In genomic region chr2:222807431-222807830, GRCh38 we compare ENCODE assay signal across 15 cellular contexts. TPM values are rescaled to one million over a fixed set of nuclear protein-coding genes. Genes with fewer than 3 reads are reported as not detected.
DNase-seq lines count a peak whose midpoint lies in the region; ATAC-seq and TF ChIP-seq lines count a peak whose summit lies in the region.
"Had no signal": no experiment of that assay in that cellular context is flagged by ENCODE, and none has a peak within 500 bp of the region (broad histone marks: within the 10 kb centered on the region; RNA-seq: fewer than 3 reads in every experiment).

No MANE protein-coding gene starts in this region.

- H3K9ac ChIP-seq in mammary epithelial cell (ENCODE audit: insufficient read depth, low read length): no peak overlapping the region
- H3K9ac ChIP-seq: GM23248 had no signal

- H3K27ac Mint-ChIP-seq in MCF 10A (ENCODE audit: low read depth, unreplicated experiment) (peak overlapping the region; percentile 96), osteocyte (ENCODE audit: unreplicated experiment) (no peak overlapping the region), endothelial cell (ENCODE audit: unreplicated experiment) (no peak overlapping the region)
- H3K27ac Mint-ChIP-seq: CD4-positive, CD25-positive, alpha-beta regulatory T cell had no signal

- dilution Hi-C loops in mammary epithelial cell (cut with HindIII; ENCODE audit: low sequenced_read_pairs): no loop called here

- BruUV-seq in MCF 10A (replicated peaks; lab: Mats Ljungman, UMichigan) (no TSS peak), mammary epithelial cell (replicated peaks; lab: Mats Ljungman, UMichigan) (no TSS peak)

- H3K36me3 Mint-ChIP-seq in MCF 10A (ENCODE audit: insufficient read depth, unreplicated experiment): no peaks in the 10 kb centered on the region
- no peaks in the 10 kb centered on the region for H3K36me3 Mint-ChIP-seq in osteocyte (ENCODE audit: unreplicated experiment)
- no peaks in the 10 kb centered on the region for H3K36me3 Mint-ChIP-seq in endothelial cell (ENCODE audit: low read depth, unreplicated experiment)
- H3K36me3 Mint-ChIP-seq: CD4-positive, CD25-positive, alpha-beta regulatory T cell had no signal

- DNase-seq in MCF 10A (ENCODE audit: unreplicated experiment): no peak
- DNase-seq in mammary epithelial cell: no peak
- DNase-seq in osteocyte (ENCODE audit: extremely low spot score, unreplicated experiment): peak; percentile 23
- no peak for DNase-seq in stomach
- no peak for DNase-seq in endothelial cell (ENCODE audit: low spot score)
- DNase-seq: CD4-positive, CD25-positive, alpha-beta regulatory T cell; DMS79; GM23248 had no signal

- TF ChIP-seq POLR2A in stomach (IDR thresholded peaks at IDR 0.05): no peak

- WGBS in mammary epithelial cell (ENCODE audit: low coverage, missing lambda C conversion rate): 95% methylated on average over 4 of the region's 4 CpGs
- WGBS in stomach, 5 donors: 74 to 84% (median 79%) methylated on average over 4 of the region's 4 CpGs

- POLR2A ChIA-PET in MCF 10A (lab: Yijun Ruan, JAX): interaction anchor here (0.6 to 5.2 kb wide), 6 partner anchors 17 to 792 kb away, joined by 3 to 98 read pairs (median 28); partner anchors contain the start of gene ACSL3

- no peak overlapping the region for H3K4me3 ChIP-seq in mammary epithelial cell (replicated peaks in 1 of 3; ENCODE audit: insufficient read depth in 1 of 3, low read depth in 2 of 3, low read length in 3 of 3)
- no peak overlapping the region for H3K4me3 ChIP-seq in stomach
- H3K4me3 ChIP-seq: GM12878, GM23248 had no signal

- H3K4me3 Mint-ChIP-seq in MCF 10A (ENCODE audit: unreplicated experiment) (no peak overlapping the region), osteocyte (ENCODE audit: unreplicated experiment) (no peak overlapping the region), endothelial cell (ENCODE audit: unreplicated experiment) (no peak overlapping the region)
- H3K4me3 Mint-ChIP-seq: CD4-positive, CD25-positive, alpha-beta regulatory T cell had no signal

- no peak overlapping the region for H2AFZ ChIP-seq in mammary epithelial cell (ENCODE audit: low read depth, low read length)
- H2AFZ ChIP-seq: GM23248 had no signal

- no peaks in the 10 kb centered on the region for H3K9me3 ChIP-seq in mammary epithelial cell (replicated peaks; ENCODE audit: insufficient read depth, low read length)
- no peaks in the 10 kb centered on the region for H3K9me3 ChIP-seq in stomach

- H3K79me2 ChIP-seq in mammary epithelial cell (ENCODE audit: insufficient read depth, low read length): no peaks in the 10 kb centered on the region

- peaks cover 18% of the 10 kb centered on the region for H3K4me1 Mint-ChIP-seq in MCF 10A (ENCODE audit: insufficient read depth, unreplicated experiment)
- H3K4me1 Mint-ChIP-seq in osteocyte (ENCODE audit: unreplicated experiment): no peaks in the 10 kb centered on the region
- H3K4me1 Mint-ChIP-seq in endothelial cell (ENCODE audit: unreplicated experiment): peaks cover 13% of the 10 kb centered on the region

- in situ Hi-C loops in mammary epithelial cell (cut with MboI; ENCODE audit: low sequenced_read_pairs in 2 of 2): no loop called here

- TF ChIP-seq CTCF in MCF 10A (IDR thresholded peaks at IDR 0.05; ENCODE audit: unreplicated experiment) (no peak), mammary epithelial cell (conservative IDR thresholded peaks at IDR 0.05 in 1 of 2, IDR thresholded peaks at IDR 0.05 in 1 of 2; ENCODE audit: extremely low read depth in 1 of 2, insufficient read depth in 1 of 2, low read depth in 1 of 2, low read length in 2 of 2) (no peak), VCaP (conservative IDR thresholded peaks at IDR 0.05) (no peak), osteocyte (IDR thresholded peaks at IDR 0.05) (no peak), stomach (IDR thresholded peaks at IDR 0.05) (no peak), endothelial cell (IDR thresholded peaks at IDR 0.05; ENCODE audit: unreplicated experiment) (no peak)

- H3K27me3 Mint-ChIP-seq in MCF 10A (ENCODE audit: insufficient read depth, unreplicated experiment) (no peaks in the 10 kb centered on the region), osteocyte (ENCODE audit: unreplicated experiment) (no peaks in the 10 kb centered on the region), endothelial cell (ENCODE audit: unreplicated experiment) (no peaks in the 10 kb centered on the region)

- no peaks in the 10 kb centered on the region for H4K20me1 ChIP-seq in mammary epithelial cell (ENCODE audit: insufficient read depth, low read length)

- H3K4me1 ChIP-seq in mammary epithelial cell (ENCODE audit: insufficient read depth, low read length) (peaks cover 31% of the 10 kb centered on the region), stomach (peaks cover 0 to 26% (median 13%) of the 10 kb centered on the region in 4 donors)

- intact Hi-C loops in MCF 10A (cut with micrococcal nuclease): loop anchor here (5.0 kb wide), 1 partner anchor 35 kb away; no protein-coding TSS in a partner anchor
- intact Hi-C loops in mammary epithelial cell (cut with micrococcal nuclease): loop anchor here (5.0 kb wide), 1 partner anchor 50 kb away; no protein-coding TSS in a partner anchor
- intact Hi-C loops in stomach (cut with DNase I; ENCODE audit: low total_unique reads): no loop called here

- no peaks in the 10 kb centered on the region for H3K36me3 ChIP-seq in mammary epithelial cell (ENCODE audit: insufficient read depth, low read length)
- H3K36me3 ChIP-seq in stomach: no peaks in the 10 kb centered on the region

- H3K27ac ChIP-seq in mammary epithelial cell (ENCODE audit: insufficient read depth, low read depth, low read length): no peak overlapping the region
- H3K27ac ChIP-seq in VCaP: peak overlapping the region; percentile 46
- peak overlapping the region in 3 of 5 donors; percentile 28 to 72 (median 70) for H3K27ac ChIP-seq in stomach
- H3K27ac ChIP-seq: 22Rv1, GM23248, HL-60 had no signal

- no peak for TF ChIP-seq EP300 in stomach (IDR thresholded peaks at IDR 0.05)

- H3K9me3 Mint-ChIP-seq in MCF 10A (ENCODE audit: unreplicated experiment) (no peaks in the 10 kb centered on the region), osteocyte (ENCODE audit: unreplicated experiment) (no peaks in the 10 kb centered on the region), endothelial cell (ENCODE audit: unreplicated experiment) (no peaks in the 10 kb centered on the region)
- H3K9me3 Mint-ChIP-seq: CD4-positive, CD25-positive, alpha-beta regulatory T cell had no signal

- H3K4me2 ChIP-seq in mammary epithelial cell (ENCODE audit: insufficient read depth, low read depth, low read length): no peak overlapping the region

- H3K27me3 ChIP-seq in mammary epithelial cell (ENCODE audit: insufficient read depth, low read length) (no peaks in the 10 kb centered on the region), stomach (no peaks in the 10 kb centered on the region)

- no peak for ATAC-seq in HG03439 (IDR thresholded peaks at IDR 0.05; ENCODE audit: unreplicated experiment)
- no peak for ATAC-seq in HG02938 (IDR thresholded peaks at IDR 0.05; ENCODE audit: unreplicated experiment)
- ATAC-seq: GM12878, HCT116 had no signal

- CTCF ChIA-PET in MCF 10A (lab: Yijun Ruan, JAX): interaction anchor here (0.6 to 1.7 kb wide), 5 partner anchors 29 to 315 kb away, joined by 3 to 7 read pairs (median 3); no protein-coding TSS in a partner anchor
- CTCF ChIA-PET in mammary epithelial cell (lab: Charles Lee; ENCODE audit: low non-redundant PET): no interaction called here

RNA-seq across cellular contexts. Expression of gene ACSL3, which starts 53.4 kb away (rescaled TPM):
- 183 and 203 TPM in 2 replicates for total RNA-seq in MCF 10A (2022)
- total RNA-seq in mammary epithelial cell: 100 to 1,000 TPM; 199 to 213 TPM
- polyA plus RNA-seq in mammary epithelial cell: 110 TPM
- 656 TPM for polyA minus RNA-seq in mammary epithelial cell
- 129 and 131 TPM in 2 replicates for total RNA-seq in osteocyte
- total RNA-seq in stomach: 100 to 1,000 TPM in 2 of 5 donors, 10 to 100 TPM in 3; 13.4 to 234 (median 92.4) TPM
- polyA plus RNA-seq in stomach: 10 to 100 TPM; 10.5 to 18.7 (median 17.7) TPM
- total RNA-seq in endothelial cell (ENCODE audit: unreplicated experiment): 163 TPM
